In the genomic region with DNA sequence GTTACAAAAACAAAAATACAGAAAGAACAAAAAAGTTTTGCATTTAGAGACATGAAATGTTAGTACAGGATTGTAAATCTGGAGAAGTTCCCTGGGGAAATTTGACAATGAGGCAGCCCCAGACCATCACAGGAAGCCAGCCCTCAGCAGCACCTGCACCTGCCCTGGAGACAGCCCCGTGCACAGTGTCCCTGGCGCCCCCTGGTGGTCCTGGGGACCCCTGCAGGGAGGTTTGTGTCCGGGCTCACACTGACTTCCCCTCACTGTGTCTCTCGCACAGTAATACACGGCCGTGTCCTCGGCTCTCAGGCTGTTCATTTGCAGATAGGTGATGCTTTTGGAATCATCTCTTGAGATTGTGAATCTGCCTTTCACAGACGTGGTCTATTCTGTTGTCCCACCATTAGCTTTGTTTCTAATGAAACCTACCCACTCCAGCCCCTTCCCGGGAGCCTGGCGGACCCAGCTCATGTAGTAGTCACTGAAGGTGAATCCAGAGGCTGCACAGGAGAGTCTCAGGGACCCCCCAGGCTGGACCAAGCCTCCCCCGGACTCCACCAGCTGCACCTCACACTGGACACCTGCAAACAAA, we compare ENCODE assay signal across 8 cellular contexts.
DNase-seq lines count a peak whose midpoint lies in the region; ATAC-seq and TF ChIP-seq lines count a peak whose summit lies in the region.
"Not testable (repeated sequence)": the region's sequence is repeated elsewhere in the genome, so short reads cannot be mapped to it uniquely, and the experiment has no call there.

No MANE protein-coding gene starts in this region.

- DNase-seq in CD1c-positive myeloid dendritic cell (ENCODE audit: extremely low spot score) (peak; percentile 33), HT-29 (ENCODE audit: low spot score) (peak; percentile 22), NCI-H82 (lab: John Stamatoyannopoulos, UW) (peak; percentile 38), activated T-helper 1 cell treated with Interleukin-2 at 50 U/mL for 16 hours (ENCODE audit: low read depth) (peak; percentile 76), psoas muscle (peak; percentile 18 to 53)
- DNase-seq in activated CD4-positive, CD25-positive, alpha-beta regulatory T cell treated with anti-CD3 and anti-CD28 coated beads, Interleukin-2, amount 50 U/mL, for 16 hours (ENCODE audit: low read depth, low spot score), result peak; percentile 62
- DNase-seq in effector memory CD8-positive, alpha-beta T cell, result peak; percentile 86 to 88 (median 87)
- DNase-seq in stimulated activated CD8-positive, alpha-beta memory T cell treated with anti-CD3 and anti-CD28 coated beads, Interleukin-4, amount 100 ng/mL, for 24 hours (ENCODE audit: low read depth), result peak; percentile 66

- not testable (repeated sequence) for H3K9me3 ChIP-seq in psoas muscle

- peak; percentile 49 for ATAC-seq in effector memory CD8-positive, alpha-beta T cell (replicated peaks)
- ATAC-seq in psoas muscle, result not testable (repeated sequence)

- intact Hi-C loops in psoas muscle (cut with DNase I), result not testable (repeated sequence)

- not testable (repeated sequence) for H3K36me3 ChIP-seq in psoas muscle (ENCODE audit: insufficient read depth in 1 of 2, low read depth in 1 of 2)

- H3K27ac ChIP-seq in psoas muscle, result not testable (repeated sequence)

- H3K27ac Mint-ChIP-seq in effector memory CD8-positive, alpha-beta T cell, result peak overlapping the region; percentile 46

- H3K4me1 ChIP-seq in psoas muscle, result not testable (repeated sequence)

- WGBS in psoas muscle, 3 donors, result 36 to 64% (median 52%) methylated on average over 7 to 11 of the region's 11 CpGs

- peaks cover 19 to 20% of the 10 kb centered on the region in 2 donors for H3K4me1 Mint-ChIP-seq in effector memory CD8-positive, alpha-beta T cell (ENCODE audit: low read depth in 2 of 2)

- H3K27me3 ChIP-seq in psoas muscle (ENCODE audit: insufficient read depth in 3 of 3, low read length in 2 of 3), result not testable (repeated sequence)

- not testable (repeated sequence) for H3K36me3 Mint-ChIP-seq in effector memory CD8-positive, alpha-beta T cell (ENCODE audit: insufficient read depth)

- TF ChIP-seq CTCF in psoas muscle (IDR thresholded peaks at IDR 0.05), result not testable (repeated sequence)

- peaks cover 0 to 11% of the 10 kb centered on the region in 2 donors for H3K27me3 Mint-ChIP-seq in effector memory CD8-positive, alpha-beta T cell

- peak overlapping the region in 1 of 2 donors; percentile 53 for H3K4me3 Mint-ChIP-seq in effector memory CD8-positive, alpha-beta T cell

- not testable (repeated sequence) for H3K4me3 ChIP-seq in psoas muscle

- H3K9me3 Mint-ChIP-seq in effector memory CD8-positive, alpha-beta T cell, result not testable (repeated sequence)

Comparison
In these comparisons a context has a peak if more than half of its experiments do, and no peak if none do; other contexts are left out.
1. DNase-seq: peak in every context shown above with its lines; median percentile 87 in effector memory CD8-positive, alpha-beta T cell; 76 in activated T-helper 1 cell treated with Interleukin-2 at 50 U/mL for 16 hours; 66 in stimulated activated CD8-positive, alpha-beta memory T cell treated with anti-CD3 and anti-CD28 coated beads, Interleukin-4, amount 100 ng/mL, for 24 hours; 62 in activated CD4-positive, CD25-positive, alpha-beta regulatory T cell treated with anti-CD3 and anti-CD28 coated beads, Interleukin-2, amount 50 U/mL, for 16 hours; 38 in NCI-H82; 36 in psoas muscle; 33 in CD1c-positive myeloid dendritic cell; 22 in HT-29.